Comparison of ENCODE assay signal across 1 cellular context in genomic region chr13:91346062-91346461, GRCh38.
TF ChIP-seq lines count a peak whose summit lies in the region.

No MANE protein-coding gene starts in this region.

TF ChIP-seq in HepG2, 621 proteins besides CTCF, POLR2A, EP300 and RAD21:
- TF ChIP-seq, protein P1, sequence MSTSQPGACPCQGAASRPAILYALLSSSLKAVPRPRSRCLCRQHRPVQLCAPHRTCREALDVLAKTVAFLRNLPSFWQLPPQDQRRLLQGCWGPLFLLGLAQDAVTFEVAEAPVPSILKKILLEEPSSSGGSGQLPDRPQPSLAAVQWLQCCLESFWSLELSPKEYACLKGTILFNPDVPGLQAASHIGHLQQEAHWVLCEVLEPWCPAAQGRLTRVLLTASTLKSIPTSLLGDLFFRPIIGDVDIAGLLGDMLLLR (CRISPR knock-in tag; IDR thresholded peaks at IDR 0.05), result no peak
